16 cellular contexts compared by ENCODE assay signal in genomic region chr9:89885156-89885555, GRCh38.
"Had no signal": no experiment of that assay in that cellular context is flagged by ENCODE, and none has a peak within 500 bp of the region (broad histone marks: within the 10 kb centered on the region; RNA-seq: fewer than 3 reads in every experiment).

No MANE protein-coding gene starts in this region.

- H3K9me3 Mint-ChIP-seq: activated CD4-positive, alpha-beta T cell treated with anti-CD3 and anti-CD28 coated beads, Interleukin-2, amount 10 ng/mL, durations not matched to agents 24 days and 14 days; activated naive CD4-positive, alpha-beta T cell treated with anti-CD3 and anti-CD28 coated beads for 36 hours; natural killer cell; T-helper 1 cell treated with Interleukin-12 subunit alpha and Interleukin-12 subunit beta and Interleukin-4 antibody, amounts not matched to agents 30 μg/mL and 1 μg/mL, for 36 hours had no signal

- H3K4me1 Mint-ChIP-seq: activated CD4-positive, alpha-beta T cell treated with anti-CD3 and anti-CD28 coated beads, Interleukin-2, amount 10 ng/mL, durations not matched to agents 24 days and 14 days; activated CD8-positive, alpha-beta memory T cell treated with anti-CD3 and anti-CD28 coated beads, Interleukin-2, amount 10 ng/mL, durations not matched to agents 7 days and 5 days; natural killer cell had no signal

- ATAC-seq: activated CD8-positive, alpha-beta memory T cell treated with anti-CD3 and anti-CD28 coated beads, Interleukin-2, amount 10 ng/mL, durations not matched to agents 7 days and 5 days; natural killer cell; SK-N-SH treated with all-trans-retinoic acid at 6 μM for 48 hours had no signal

- H3K4me1 ChIP-seq: colonic mucosa had no signal

- FAIRE-seq: endothelial cell of umbilical vein had no signal

- H3K9me3 ChIP-seq: colonic mucosa had no signal

- H3K36me3 ChIP-seq: cardiac muscle cell, colonic mucosa had no signal

- H3K27ac Mint-ChIP-seq: activated CD4-positive, alpha-beta T cell treated with anti-CD3 and anti-CD28 coated beads, Interleukin-2, amount 10 ng/mL, durations not matched to agents 24 days and 14 days; activated CD8-positive, alpha-beta memory T cell treated with anti-CD3 and anti-CD28 coated beads, Interleukin-2, amount 10 ng/mL, durations not matched to agents 7 days and 5 days; activated naive CD4-positive, alpha-beta T cell treated with anti-CD3 and anti-CD28 coated beads for 36 hours; natural killer cell; progenitor cell of endocrine pancreas; T-helper 1 cell treated with Interleukin-12 subunit alpha and Interleukin-12 subunit beta and Interleukin-4 antibody, amounts not matched to agents 30 μg/mL and 1 μg/mL, for 36 hours had no signal

- H3K36me3 Mint-ChIP-seq: activated CD8-positive, alpha-beta memory T cell treated with anti-CD3 and anti-CD28 coated beads, Interleukin-2, amount 10 ng/mL, durations not matched to agents 7 days and 5 days; natural killer cell had no signal

- H3K27me3 Mint-ChIP-seq: activated CD8-positive, alpha-beta memory T cell treated with anti-CD3 and anti-CD28 coated beads, Interleukin-2, amount 10 ng/mL, durations not matched to agents 7 days and 5 days had no signal

- H3K27ac ChIP-seq: colonic mucosa, skin epidermis had no signal

- H3K27me3 ChIP-seq: cardiac muscle cell, colonic mucosa had no signal

- H3K4me3 Mint-ChIP-seq: activated CD4-positive, alpha-beta T cell treated with anti-CD3 and anti-CD28 coated beads, Interleukin-2, amount 10 ng/mL, durations not matched to agents 24 days and 14 days; activated CD8-positive, alpha-beta memory T cell treated with anti-CD3 and anti-CD28 coated beads, Interleukin-2, amount 10 ng/mL, durations not matched to agents 7 days and 5 days; activated naive CD4-positive, alpha-beta T cell treated with anti-CD3 and anti-CD28 coated beads for 36 hours; natural killer cell; T-helper 1 cell treated with Interleukin-12 subunit alpha and Interleukin-12 subunit beta and Interleukin-4 antibody, amounts not matched to agents 30 μg/mL and 1 μg/mL, for 36 hours had no signal

- H3K4me3 ChIP-seq: cardiac muscle cell, colonic mucosa, lung, skin epidermis had no signal

- DNase-seq: activated CD4-positive, alpha-beta T cell treated with anti-CD3 and anti-CD28 coated beads, Interleukin-2, amount 10 ng/mL, durations not matched to agents 24 days and 14 days; activated CD8-positive, alpha-beta memory T cell treated with anti-CD3 and anti-CD28 coated beads, Interleukin-2, amount 10 ng/mL, durations not matched to agents 7 days and 5 days; activated naive CD4-positive, alpha-beta T cell treated with anti-CD3 and anti-CD28 coated beads for 36 hours; colonic mucosa; effector CD4-positive, alpha-beta T cell; foreskin melanocyte; natural killer cell; nucleus accumbens; SHP77 had no signal
